ENCODE assay signal across 11 cellular contexts in genomic region chrX:153764786-153765137, GRCh38. TPM values are rescaled to one million over a fixed set of nuclear protein-coding genes. Genes with fewer than 3 reads are reported as not detected.
DNase-seq lines count a peak whose midpoint lies in the region; ATAC-seq and TF ChIP-seq lines count a peak whose summit lies in the region.
"Had no signal": no experiment of that assay in that cellular context is flagged by ENCODE, and none has a peak within 500 bp of the region (broad histone marks: within the 10 kb centered on the region; RNA-seq: fewer than 3 reads in every experiment).

No MANE protein-coding gene starts in this region.

- no peak overlapping the region for H3K4me3 Mint-ChIP-seq in T-helper 2 cell treated with Interferon-gamma antibody and Interleukin-4, amounts not matched to agents 5 μg/mL and 100 μg/mL, for 36 hours
- H3K4me3 Mint-ChIP-seq: stimulated activated naive CD8-positive, alpha-beta T cell treated with anti-CD3 and anti-CD28 coated beads, Interleukin-15, Interleukin-2, amounts not matched to agents 100 ng/mL and 50 ng/mL, for 24 hours had no signal

- WGBS in sigmoid colon, 2 donors: 73 to 89% methylated on average over 7 of the region's 7 CpGs
- WGBS in hepatocyte (ENCODE audit: low lambda C conversion rate, missing lambda C conversion rate): 94% methylated on average over 7 of the region's 7 CpGs

- H3K4me1 Mint-ChIP-seq in T-helper 2 cell treated with Interferon-gamma antibody and Interleukin-4, amounts not matched to agents 5 μg/mL and 100 μg/mL, for 36 hours (ENCODE audit: low read depth): peaks cover 5% of the 10 kb centered on the region

- no peak for TF ChIP-seq POLR2A in sigmoid colon (IDR thresholded peaks at IDR 0.05)

- no peaks in the 10 kb centered on the region for H3K27me3 Mint-ChIP-seq in T-helper 2 cell treated with Interferon-gamma antibody and Interleukin-4, amounts not matched to agents 5 μg/mL and 100 μg/mL, for 36 hours (ENCODE audit: low read depth)
- H3K27me3 Mint-ChIP-seq: stimulated activated naive CD8-positive, alpha-beta T cell treated with anti-CD3 and anti-CD28 coated beads, Interleukin-15, Interleukin-2, amounts not matched to agents 100 ng/mL and 50 ng/mL, for 24 hours had no signal

- ATAC-seq in HG03196 (IDR thresholded peaks at IDR 0.05; ENCODE audit: unreplicated experiment): no peak

- no peaks in the 10 kb centered on the region for H3K9me3 Mint-ChIP-seq in T-helper 2 cell treated with Interferon-gamma antibody and Interleukin-4, amounts not matched to agents 5 μg/mL and 100 μg/mL, for 36 hours
- H3K9me3 Mint-ChIP-seq: stimulated activated naive CD8-positive, alpha-beta T cell treated with anti-CD3 and anti-CD28 coated beads, Interleukin-15, Interleukin-2, amounts not matched to agents 100 ng/mL and 50 ng/mL, for 24 hours had no signal

- H3K27ac ChIP-seq in sigmoid colon (peak overlapping the region; percentile 75 to 86 (median 82)), hepatocyte (no peak overlapping the region)
- H3K27ac ChIP-seq: KMS-11, left lung had no signal

- intact Hi-C loops in sigmoid colon (cut with DNase I): loop anchor here (2.0 kb wide), 1 partner anchor 188 kb away; no protein-coding TSS in a partner anchor

- DNase-seq in GM19238 (ENCODE audit: insufficient read length, low spot score): peak; percentile 1
- no peak for DNase-seq in cardiac fibroblast (ENCODE audit: low read depth in 2 of 2)
- DNase-seq in sigmoid colon: peak; percentile 74
- DNase-seq in T-helper 2 cell treated with Interferon-gamma antibody and Interleukin-4, amounts not matched to agents 5 μg/mL and 100 μg/mL, for 36 hours (ENCODE audit: low spot score): no peak
- no peak for DNase-seq in hepatocyte (ENCODE audit: low spot score)
- DNase-seq: activated gamma-delta T cell, NCI-H774 had no signal

- H3K9me3 ChIP-seq in sigmoid colon (no peaks in the 10 kb centered on the region), hepatocyte (ENCODE audit: low read depth) (no peaks in the 10 kb centered on the region)
- H3K9me3 ChIP-seq: left lung had no signal

- H3K36me3 Mint-ChIP-seq in T-helper 2 cell treated with Interferon-gamma antibody and Interleukin-4, amounts not matched to agents 5 μg/mL and 100 μg/mL, for 36 hours (ENCODE audit: low read depth): no peaks in the 10 kb centered on the region

- no peaks in the 10 kb centered on the region for H3K9me2 ChIP-seq in hepatocyte (replicated peaks; ENCODE audit: insufficient read depth)

- peaks cover 0 to 34% (median 16%) of the 10 kb centered on the region in 4 donors for H3K4me1 ChIP-seq in sigmoid colon
- H3K4me1 ChIP-seq in hepatocyte (ENCODE audit: insufficient read depth): peaks cover 5% of the 10 kb centered on the region

- no peaks in the 10 kb centered on the region for H4K20me1 ChIP-seq in hepatocyte (ENCODE audit: insufficient read depth, poor library complexity, severe bottlenecking)

- no peak overlapping the region for H3K4me2 ChIP-seq in hepatocyte
- H3K4me2 ChIP-seq: KMS-11 had no signal

- peak overlapping the region; percentile 28 to 50 for H3K4me3 ChIP-seq in cardiac fibroblast (replicated peaks in 1 of 2; ENCODE audit: low read depth in 2 of 2, low read length in 2 of 2)
- H3K4me3 ChIP-seq in sigmoid colon: peak overlapping the region; percentile 14 to 51 (median 46)
- H3K4me3 ChIP-seq in hepatocyte: no peak overlapping the region
- H3K4me3 ChIP-seq: left lung had no signal

- H2AFZ ChIP-seq in hepatocyte: no peak overlapping the region

- no peak for TF ChIP-seq CTCF in cardiac fibroblast (IDR thresholded peaks at IDR 0.05; ENCODE audit: low read depth, low read length)
- no peak for TF ChIP-seq CTCF in sigmoid colon (IDR thresholded peaks at IDR 0.05)
- no peak for TF ChIP-seq CTCF in hepatocyte (IDR thresholded peaks at IDR 0.05; ENCODE audit: poor library complexity)

- H3K27me3 ChIP-seq in sigmoid colon (no peaks in the 10 kb centered on the region), hepatocyte (no peaks in the 10 kb centered on the region)
- H3K27me3 ChIP-seq: left lung had no signal

- H3K36me3 ChIP-seq in sigmoid colon (peaks cover 0 to 9% (median 0%) of the 10 kb centered on the region in 4 donors), hepatocyte (replicated peaks; ENCODE audit: insufficient read depth, low read depth) (no peaks in the 10 kb centered on the region)
- H3K36me3 ChIP-seq: left lung had no signal

- H3K79me2 ChIP-seq in hepatocyte: no peaks in the 10 kb centered on the region

- no peak for TF ChIP-seq EP300 in sigmoid colon (IDR thresholded peaks at IDR 0.05)

- no peak overlapping the region for H3K27ac Mint-ChIP-seq in T-helper 2 cell treated with Interferon-gamma antibody and Interleukin-4, amounts not matched to agents 5 μg/mL and 100 μg/mL, for 36 hours
- H3K27ac Mint-ChIP-seq: stimulated activated naive CD8-positive, alpha-beta T cell treated with anti-CD3 and anti-CD28 coated beads, Interleukin-15, Interleukin-2, amounts not matched to agents 100 ng/mL and 50 ng/mL, for 24 hours had no signal

RNA-seq across cellular contexts. Expression of gene PLXNB3, which starts 0.7 kb away (rescaled TPM):
- total RNA-seq in sigmoid colon: 10 to 100 TPM in 3 of 4 donors, 1 to 10 TPM in 1; 9.2 to 50.1 (median 25.7) TPM
- polyA plus RNA-seq in sigmoid colon: 1 to 10 TPM in 1 of 3 donors, under 1 TPM in 1, not detected in 1; 0.60 to 2.2 TPM
- 0.27 and 1.4 TPM in 2 replicates for total RNA-seq in hepatocyte
- 0.87 and 5.7 TPM in 2 replicates for polyA plus RNA-seq in hepatocyte

RNA-seq across cellular contexts. Expression of gene SRPK3, which starts 16.1 kb away (rescaled TPM):
- total RNA-seq in sigmoid colon (10 to 100 TPM in 1 of 4 donors, 1 to 10 TPM in 3; 2.1 to 13.0 (median 6.9) TPM), hepatocyte (0.08 and 0.20 TPM in 2 replicates)
- polyA plus RNA-seq in sigmoid colon (under 1 TPM in 1 of 3 donors, not detected in 2; 0.31 TPM), hepatocyte (0.32 and 0.89 TPM in 2 replicates)

RNA-seq across cellular contexts. Expression of gene IDH3G, which starts 29.4 kb away (rescaled TPM):
- 10 to 100 TPM; 54.2 to 89.5 (median 62.7) TPM for total RNA-seq in sigmoid colon
- 10 to 100 TPM; 66.7 to 85.3 (median 76.5) TPM for polyA plus RNA-seq in sigmoid colon
- total RNA-seq in hepatocyte: 35.4 and 35.8 TPM in 2 replicates
- 60.0 and 74.3 TPM in 2 replicates for polyA plus RNA-seq in hepatocyte

RNA-seq across cellular contexts. Expression of gene SSR4, which starts 29.7 kb away (rescaled TPM):
- total RNA-seq in sigmoid colon (100 to 1,000 TPM; 143 to 177 (median 156) TPM), hepatocyte (316 and 385 TPM in 2 replicates)
- polyA plus RNA-seq in sigmoid colon (100 to 1,000 TPM; 327 to 494 (median 405) TPM), hepatocyte (665 and 693 TPM in 2 replicates)

RNA-seq across cellular contexts. Expression of gene ABCD1, which starts 40.1 kb away (rescaled TPM):
- total RNA-seq in sigmoid colon: 10 to 100 TPM; 11.0 to 21.3 (median 18.3) TPM
- 10 to 100 TPM in 1 of 3 donors, 1 to 10 TPM in 2; 1.8 to 12.8 (median 3.2) TPM for polyA plus RNA-seq in sigmoid colon
- total RNA-seq in hepatocyte: 8.3 and 10.5 TPM in 2 replicates
- polyA plus RNA-seq in hepatocyte: 14.2 and 14.8 TPM in 2 replicates

Comparison
In these comparisons a context has a peak if more than half of its experiments do, and no peak if none do; other contexts are left out.
1. DNase-seq: peak in GM19238 (single experiment) and sigmoid colon (single experiment); none in cardiac fibroblast (0 of 2), T-helper 2 cell treated with Interferon-gamma antibody and Interleukin-4, amounts not matched to agents 5 μg/mL and 100 μg/mL, for 36 hours (single experiment) and hepatocyte (single experiment).